In genomic region chr11:15775051-15775541, GRCh38 we compare ENCODE assay signal across 18 cellular contexts.
DNase-seq lines count a peak whose midpoint lies in the region; ATAC-seq, FAIRE-seq and TF ChIP-seq lines count a peak whose summit lies in the region.
"Had no signal": no experiment of that assay in that cellular context is flagged by ENCODE, and none has a peak within 500 bp of the region (broad histone marks: within the 10 kb centered on the region; RNA-seq: fewer than 3 reads in every experiment).

No MANE protein-coding gene starts in this region.

- no peak overlapping the region for H2AFZ ChIP-seq in GM12878 (ENCODE audit: control insufficient read depth, low read depth, low read length)

- no peak overlapping the region for H3K4me2 ChIP-seq in GM12878 (ENCODE audit: control insufficient read depth, insufficient read depth)
- H3K4me2 ChIP-seq: KMS-11 had no signal

- in situ Hi-C loops in GM12878 (cut with MboI) (no loop called here), gastrocnemius medialis (cut with MboI; ENCODE audit: low sequenced_read_pairs in 4 of 4) (no loop called here), ACHN (cut with HindIII; ENCODE audit: low pct_ligation_motif_present, low pct_unique_long_range_greater_than_20kb, low sequenced_read_pairs) (no loop called here)

- H3K27ac ChIP-seq in GM12878 (ENCODE audit: control insufficient read depth, insufficient read depth) (no peak overlapping the region), right cardiac atrium (ENCODE audit: low read length) (peak overlapping the region; percentile 48), gastrocnemius medialis (peak overlapping the region in 1 of 4 donors; percentile 1)
- H3K27ac ChIP-seq: KMS-11 had no signal

- no peak for FAIRE-seq in GM12878 (lab: Jason Lieb, UNC)
- FAIRE-seq: A204.1, G401.6 had no signal

- H3K9me3 ChIP-seq in GM12878 (replicated peaks; ENCODE audit: control insufficient read depth, insufficient read depth, low read length): no peaks in the 10 kb centered on the region
- H3K9me3 ChIP-seq in right cardiac atrium (ENCODE audit: control insufficient read depth, low read length): no peaks in the 10 kb centered on the region
- no peaks in the 10 kb centered on the region for H3K9me3 ChIP-seq in gastrocnemius medialis

- H3K4me1 ChIP-seq in GM12878 (ENCODE audit: control insufficient read depth, insufficient read depth, low read length): no peaks in the 10 kb centered on the region
- H3K4me1 ChIP-seq in right cardiac atrium (ENCODE audit: control insufficient read depth, insufficient read depth, low read length): no peaks in the 10 kb centered on the region
- peaks cover 13 to 18% of the 10 kb centered on the region in 2 donors for H3K4me1 ChIP-seq in gastrocnemius medialis

- CTCF ChIA-PET in GM12878 (lab: Yijun Ruan, JAX): interaction anchor here (0.5 kb wide), 1 partner anchor 142 kb away, joined by 3 read pairs; no protein-coding TSS in a partner anchor

- H3K36me3 ChIP-seq in GM12878 (ENCODE audit: control insufficient read depth in 2 of 2, insufficient read depth in 2 of 2, low read length in 1 of 2) (no peaks in the 10 kb centered on the region), gastrocnemius medialis (no peaks in the 10 kb centered on the region)

- TF ChIP-seq CTCF in GM12878 (IDR thresholded peaks at IDR 0.05 in 2 of 3, conservative IDR thresholded peaks at IDR 0.05 in 1 of 3; ENCODE audit: control insufficient read depth in 2 of 3, extremely low read depth in 1 of 3, insufficient read depth in 1 of 3, low read depth in 3 of 3, low read length in 3 of 3): no peak
- no peak for TF ChIP-seq CTCF in gastrocnemius medialis (IDR thresholded peaks at IDR 0.05 in 4 of 5, conservative IDR thresholded peaks at IDR 0.05 in 1 of 5)

- no peaks in the 10 kb centered on the region for H3K79me2 ChIP-seq in GM12878 (ENCODE audit: control insufficient read depth, insufficient read depth, low read length)

- no peak for TF ChIP-seq EP300 in GM12878 (IDR thresholded peaks at IDR 0.05; ENCODE audit: borderline replicate concordance in 1 of 2, control insufficient read depth in 1 of 2, low read depth in 2 of 2, low read length in 2 of 2)

- RAD21 ChIA-PET in GM12878 (lab: Charles Lee; ENCODE audit: unreplicated experiment): no interaction called here

- WGBS in GM12878 (ENCODE audit: insufficient coverage, insufficient replicate concordance, low lambda C conversion rate, missing lambda C conversion rate): 13% methylated on average over 5 of the region's 5 CpGs
- 51% methylated on average over 5 of the region's 5 CpGs for WGBS in right cardiac atrium

- no peak for TF ChIP-seq POLR2A in GM12878 (IDR thresholded peaks at IDR 0.05; ENCODE audit: low read depth, low read length)
- TF ChIP-seq POLR2A in gastrocnemius medialis (IDR thresholded peaks at IDR 0.05): no peak

- POLR2A ChIA-PET in GM12878 (lab: Charles Lee): no interaction called here

- DNase-seq in NCI-H2196 (lab: John Stamatoyannopoulos, UW; ENCODE audit: unreplicated experiment) (peak; percentile 3), NCI-H2196 treated with DMSO at 0.1 percent for 48 hours (lab: John Stamatoyannopoulos, UW; ENCODE audit: unreplicated experiment) (no peak), GM12878 (ENCODE audit: low read depth, low spot score) (no peak), right cardiac atrium (peak; percentile 27 to 70 (median 69)), gastrocnemius medialis (no peak), ACHN (no peak), dedifferentiated amniotic fluid mesenchymal stem cell (ENCODE audit: extremely low spot score) (no peak)
- DNase-seq: activated CD4-positive, alpha-beta T cell treated with anti-CD3 and anti-CD28 coated beads, Interleukin-2, amount 10 ng/mL, durations not matched to agents 7 days and 5 days; activated T-cell treated with anti-CD3 and anti-CD28 coated beads, Interleukin-2, amount 50 U/mL, for 72 hours; CD8-positive, alpha-beta T cell; naive thymus-derived CD8-positive, alpha-beta T cell; NCI-H1436; NCI-H748 treated with DMSO at 0.1 percent for 48 hours had no signal

- no peaks in the 10 kb centered on the region for H4K20me1 ChIP-seq in GM12878 (ENCODE audit: control insufficient read depth, insufficient read depth)

- H3K4me3 ChIP-seq in GM12878 (no peak overlapping the region), right cardiac atrium (ENCODE audit: low read length) (no peak overlapping the region), gastrocnemius medialis (no peak overlapping the region)
- H3K4me3 ChIP-seq: skin epidermis had no signal

- no peak overlapping the region for H3K9ac ChIP-seq in GM12878 (ENCODE audit: control insufficient read depth, insufficient read depth, low read length)
- H3K9ac ChIP-seq: KMS-11 had no signal

- ATAC-seq in GM12878 (peak; percentile 27), right cardiac atrium (peak; percentile 75 to 76), gastrocnemius medialis (peak; percentile 35 to 48), SK-N-SH treated with all-trans-retinoic acid at 6 μM for 48 hours (no peak)
- ATAC-seq: CD8-positive, alpha-beta T cell; naive thymus-derived CD8-positive, alpha-beta T cell had no signal

- BruUV-seq in GM12878 (replicated peaks; lab: Mats Ljungman, UMichigan): no TSS peak

- intact Hi-C loops in GM12878 (cut with micrococcal nuclease; ENCODE audit: unreplicated experiment): loop anchor here (10.0 kb wide), 1 partner anchor 450 kb away; no protein-coding TSS in a partner anchor
- intact Hi-C loops in right cardiac atrium (cut with DNase I): no loop called here
- intact Hi-C loops in gastrocnemius medialis (cut with DNase I; ENCODE audit: low total_unique reads): loop anchor here (10.0 kb wide), 1 partner anchor 840 kb away; no protein-coding TSS in a partner anchor

- no peak for TF ChIP-seq RAD21 in GM12878 (IDR thresholded peaks at IDR 0.05; ENCODE audit: insufficient read depth, low read depth, low read length)

- H3K27me3 ChIP-seq in GM12878 (replicated peaks in 1 of 2; ENCODE audit: control insufficient read depth in 2 of 2, insufficient read depth in 2 of 2, low read length in 1 of 2) (no peaks in the 10 kb centered on the region; a peak in 1 of 4 replicates), right cardiac atrium (ENCODE audit: control insufficient read depth, insufficient read depth) (no peaks in the 10 kb centered on the region), gastrocnemius medialis (no peaks in the 10 kb centered on the region)

- SMC1A ChIA-PET in GM12878 (lab: Charles Lee; ENCODE audit: uncharacterized antibody, unreplicated experiment): interaction anchor here (1.3 to 1.5 kb wide), 2 partner anchors 12 to 28 kb away, joined by 3 read pairs; no protein-coding TSS in a partner anchor

TF ChIP-seq in GM12878, 131 proteins besides CTCF, POLR2A, EP300 and RAD21:
- TF ChIP-seq BCL3 (IDR thresholded peaks at IDR 0.05; ENCODE audit: borderline replicate concordance, insufficient read depth, low read depth, low read length, poor library complexity, severe bottlenecking) (no peak), RCOR1 (conservative IDR thresholded peaks at IDR 0.05; ENCODE audit: low read depth, low read length) (no peak), NRF1 (conservative IDR thresholded peaks at IDR 0.05; ENCODE audit: low read depth, low read length) (no peak), ATF7 (IDR thresholded peaks at IDR 0.05; ENCODE audit: low read depth) (no peak)

TF ChIP-seq in SK-N-SH treated with all-trans-retinoic acid at 6 μM for 48 hours, 23 proteins besides CTCF, POLR2A, EP300 and RAD21 (continues in another document):
- no peak for TF ChIP-seq CSDC2 (CRISPR knock-in tag; IDR thresholded peaks at IDR 0.05)
- TF ChIP-seq POU6F1 (CRISPR knock-in tag; IDR thresholded peaks at IDR 0.05; ENCODE audit: borderline replicate concordance, low read depth): no peak
- no peak for TF ChIP-seq ZC3H10 (CRISPR knock-in tag; IDR thresholded peaks at IDR 0.05)
- no peak for TF ChIP-seq ESRRG (CRISPR knock-in tag; IDR thresholded peaks at IDR 0.05)
- TF ChIP-seq CSRNP3 (CRISPR knock-in tag; IDR thresholded peaks at IDR 0.05): no peak
- TF ChIP-seq PPARA (CRISPR knock-in tag; IDR thresholded peaks at IDR 0.05; ENCODE audit: borderline replicate concordance): no peak
- TF ChIP-seq ISL1 (CRISPR knock-in tag; IDR thresholded peaks at IDR 0.05): no peak
- TF ChIP-seq TCF4 (CRISPR knock-in tag; IDR thresholded peaks at IDR 0.05; ENCODE audit: borderline replicate concordance): no peak

Comparison
In these comparisons a context has a peak if more than half of its experiments do, and no peak if none do; other contexts are left out.
1. DNase-seq: peak in NCI-H2196 (single experiment) and right cardiac atrium (3 of 3); none in NCI-H2196 treated with DMSO at 0.1 percent for 48 hours (single experiment), GM12878 (single experiment), gastrocnemius medialis (0 of 2), ACHN (single experiment) and dedifferentiated amniotic fluid mesenchymal stem cell (single experiment).
2. intact Hi-C loops: an anchor here in GM12878 (10.0 kb wide) and gastrocnemius medialis (10.0 kb wide); none called in right cardiac atrium.